In the genomic region with DNA sequence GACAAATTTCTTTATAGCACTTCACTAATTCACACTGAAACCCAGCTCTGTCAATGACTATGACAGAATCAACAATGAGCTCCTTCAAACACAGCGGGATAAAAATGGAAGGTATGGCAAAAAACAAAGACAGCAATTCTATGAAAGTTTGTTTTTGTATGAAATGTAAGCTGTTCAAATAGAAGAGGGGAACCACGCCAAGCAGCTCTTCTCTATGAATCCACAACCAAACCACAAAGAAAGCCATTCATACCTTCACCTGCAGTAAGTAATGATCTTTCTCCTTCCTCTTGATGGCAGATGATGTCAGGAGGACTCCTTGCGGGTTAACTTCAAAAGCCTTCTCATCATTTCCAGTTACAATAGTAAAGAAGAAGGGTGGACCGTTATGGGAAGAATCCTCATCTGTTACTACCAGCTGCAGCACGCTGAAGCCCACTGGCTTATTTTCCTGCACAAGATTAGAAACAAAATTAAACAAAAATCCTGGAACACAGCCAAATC, we compare ENCODE assay signal across 26 cellular contexts. TPM values are rescaled to one million over a fixed set of nuclear protein-coding genes. Genes with fewer than 3 reads are reported as not detected.
DNase-seq lines count a peak whose midpoint lies in the region; ATAC-seq, FAIRE-seq and TF ChIP-seq lines count a peak whose summit lies in the region.
"Had no signal": no experiment of that assay in that cellular context is flagged by ENCODE, and none has a peak within 500 bp of the region (broad histone marks: within the 10 kb centered on the region; RNA-seq: fewer than 3 reads in every experiment).

No MANE protein-coding gene starts in this region.

- H3K27ac ChIP-seq in HepG2 (ENCODE audit: extremely low read length, insufficient read depth, low read length): no peak overlapping the region
- no peak overlapping the region for H3K27ac ChIP-seq in right lobe of liver
- H3K27ac ChIP-seq in ascending aorta: no peak overlapping the region
- H3K27ac ChIP-seq: A549; BLaER1 treated with 17β-estradiol and CSF1 and Interleukin-3, amounts not matched to agents 10 nM and 100 nM; HL-60 had no signal

- ATAC-seq in HepG2: no peak
- no peak for ATAC-seq in right lobe of liver
- ATAC-seq: A549; CD8-positive, alpha-beta T cell had no signal

- H3K4me1 ChIP-seq in HepG2 (ENCODE audit: insufficient read depth, low read length): no peaks in the 10 kb centered on the region
- H3K4me1 ChIP-seq in right lobe of liver: no peaks in the 10 kb centered on the region
- no peaks in the 10 kb centered on the region for H3K4me1 ChIP-seq in ascending aorta

- DNase-seq in HepG2 (ENCODE audit: low spot score) (peak; percentile 59), right lobe of liver (no peak), NCI-H2029 treated with DMSO at 0.1 percent for 48 hours (lab: John Stamatoyannopoulos, UW) (peak; percentile 42), NCI-H748 treated with DMSO at 0.1 percent for 48 hours (lab: John Stamatoyannopoulos, UW) (peak; percentile 16), osteocyte (ENCODE audit: extremely low spot score, unreplicated experiment) (no peak), activated gamma-delta T cell treated with Interleukin-2 at 50 U/mL for 16 hours (no peak), ascending aorta (ENCODE audit: low spot score in 2 of 2) (no peak), DMS114 treated with DMSO at 0.1 percent for 48 hours (lab: John Stamatoyannopoulos, UW; ENCODE audit: unreplicated experiment) (no peak)
- DNase-seq: CD8-positive, alpha-beta T cell; DMS79 treated with DMSO at 0.1 percent for 48 hours; H9; IMR-90; NCI-H1694 treated with DMSO at 0.1 percent for 48 hours; NCI-H2227 treated with DMSO at 0.1 percent for 48 hours; NCI-H524 treated with DMSO at 0.1 percent for 48 hours; OCI-M1; SIG-M5; T-helper 1 cell; T-helper 9 cell had no signal

- peaks cover 43 to 92% of the 10 kb centered on the region in 2 experiments for H3K36me3 ChIP-seq in HepG2 (replicated peaks in 1 of 2; ENCODE audit: control insufficient read depth in 1 of 2, insufficient read depth in 2 of 2, low read length in 2 of 2)
- H3K36me3 ChIP-seq in right lobe of liver: peaks cover 0 to 57% (median 14%) of the 10 kb centered on the region in 4 donors
- H3K36me3 ChIP-seq in ascending aorta: peaks cover 24 to 87% of the 10 kb centered on the region in 2 donors

- POLR2A ChIA-PET in HepG2 (lab: Yijun Ruan, JAX): no interaction called here

- H3K4me3 ChIP-seq in HepG2 (replicated peaks in 1 of 3; ENCODE audit: insufficient read depth in 1 of 3, low read depth in 2 of 3, low read length in 3 of 3) (no peak overlapping the region), right lobe of liver (no peak overlapping the region), ascending aorta (no peak overlapping the region)
- H3K4me3 ChIP-seq: A549; BLaER1 treated with 17β-estradiol and CSF1 and Interleukin-3, amounts not matched to agents 10 nM and 100 nM had no signal

- H3K4me3 Mint-ChIP-seq in osteocyte (ENCODE audit: unreplicated experiment): no peak overlapping the region
- H3K4me3 Mint-ChIP-seq: CD8-positive, alpha-beta T cell; H9 had no signal

- TF ChIP-seq CTCF in HepG2 (CRISPR knock-in tag; IDR thresholded peaks at IDR 0.05) (no peak), right lobe of liver (IDR thresholded peaks at IDR 0.05) (no peak), osteocyte (IDR thresholded peaks at IDR 0.05) (no peak), ascending aorta (IDR thresholded peaks at IDR 0.05) (no peak)

- H3K4me2 ChIP-seq in HepG2 (ENCODE audit: low read depth, low read length): no peak overlapping the region
- H3K4me2 ChIP-seq: A549 had no signal

- peak overlapping the region; percentile 42 for H3K27ac Mint-ChIP-seq in osteocyte (ENCODE audit: unreplicated experiment)
- H3K27ac Mint-ChIP-seq: CD8-positive, alpha-beta T cell; H9 had no signal

- no peak overlapping the region for H3K9ac ChIP-seq in HepG2 (ENCODE audit: insufficient read depth, low read depth, low read length)
- H3K9ac ChIP-seq: BLaER1 treated with 17β-estradiol and CSF1 and Interleukin-3, amounts not matched to agents 10 nM and 100 nM had no signal

- H3K4me1 Mint-ChIP-seq in osteocyte (ENCODE audit: unreplicated experiment): peaks cover 14% of the 10 kb centered on the region
- H3K4me1 Mint-ChIP-seq: H9 had no signal

- H3K79me2 ChIP-seq in HepG2 (ENCODE audit: insufficient read depth, low read length): no peaks in the 10 kb centered on the region

- no peak overlapping the region for H2AFZ ChIP-seq in HepG2 (ENCODE audit: low read length)

- H3K9me3 Mint-ChIP-seq in osteocyte (ENCODE audit: unreplicated experiment): no peaks in the 10 kb centered on the region
- H3K9me3 Mint-ChIP-seq: CD8-positive, alpha-beta T cell; H9 had no signal

- CTCF ChIA-PET in HepG2 (lab: Yijun Ruan, JAX; ENCODE audit: low intra/inter-chr PET ratio, low total read pairs): no interaction called here

- BruUV-seq in HepG2 (replicated peaks; lab: Mats Ljungman, UMichigan): no TSS peak

- H3K9me3 ChIP-seq in HepG2 (ENCODE audit: low read length) (no peaks in the 10 kb centered on the region), right lobe of liver (no peaks in the 10 kb centered on the region), ascending aorta (no peaks in the 10 kb centered on the region)
- H3K9me3 ChIP-seq: A549; BLaER1 treated with 17β-estradiol and CSF1 and Interleukin-3, amounts not matched to agents 10 nM and 100 nM had no signal

- no peak for FAIRE-seq in HepG2 (lab: Jason Lieb, UNC)
- FAIRE-seq: A549 had no signal

- TF ChIP-seq EP300 in HepG2 (IDR thresholded peaks at IDR 0.05; ENCODE audit: low read depth in 2 of 2, low read length in 2 of 2) (no peak), HepG2 (CRISPR knock-in tag; IDR thresholded peaks at IDR 0.05; ENCODE audit: borderline replicate concordance) (no peak)

- in situ Hi-C loops in HepG2 (cut with HindIII; ENCODE audit: extremely low pct_ligation_motif_present, low pct_unique_long_range_greater_than_20kb): no loop called here

- no peaks in the 10 kb centered on the region for H4K20me1 ChIP-seq in HepG2 (ENCODE audit: insufficient read depth, low read length)

- TF ChIP-seq POLR2A in HepG2 (IDR thresholded peaks at IDR 0.05; ENCODE audit: insufficient read depth in 1 of 2, low read depth in 2 of 2, low read length in 2 of 2): no peak
- TF ChIP-seq POLR2A in right lobe of liver (IDR thresholded peaks at IDR 0.05): no peak

- no peaks in the 10 kb centered on the region for H3K27me3 Mint-ChIP-seq in osteocyte (ENCODE audit: unreplicated experiment)

- H3K27me3 ChIP-seq in HepG2 (ENCODE audit: control insufficient read depth in 1 of 2, insufficient read depth in 2 of 2, low read length in 2 of 2): no peaks in the 10 kb centered on the region
- H3K27me3 ChIP-seq in right lobe of liver: no peaks in the 10 kb centered on the region
- no peaks in the 10 kb centered on the region for H3K27me3 ChIP-seq in ascending aorta
- H3K27me3 ChIP-seq: BLaER1 treated with 17β-estradiol and CSF1 and Interleukin-3, amounts not matched to agents 10 nM and 100 nM had no signal

- peaks cover 81% of the 10 kb centered on the region for H3K36me3 Mint-ChIP-seq in osteocyte (ENCODE audit: unreplicated experiment)
- H3K36me3 Mint-ChIP-seq: CD8-positive, alpha-beta T cell had no signal

- intact Hi-C loops in HepG2 (cut with micrococcal nuclease; ENCODE audit: unreplicated experiment): loop anchor here (5.0 kb wide), 1 partner anchor 118 kb away; a partner anchor contains a TSS
- intact Hi-C loops in right lobe of liver (cut with DNase I): no loop called here
- intact Hi-C loops in ascending aorta (cut with DNase I): no loop called here

- no peak for TF ChIP-seq RAD21 in HepG2 (CRISPR knock-in tag; IDR thresholded peaks at IDR 0.05)

- 80% methylated on average over 5 of the region's 5 CpGs for WGBS in HepG2 (ENCODE audit: low lambda C conversion rate)
- 83% methylated on average over 4 of the region's 5 CpGs for WGBS in right lobe of liver (ENCODE audit: insufficient coverage, low coverage, low lambda C conversion rate, missing lambda C conversion rate)

TF ChIP-seq in HepG2, 621 proteins besides CTCF, POLR2A, EP300 and RAD21 (continues in another document):
- TF ChIP-seq MXI1 (IDR thresholded peaks at IDR 0.05; ENCODE audit: borderline replicate concordance, low read depth, low read length): no peak

RNA-seq across cellular contexts. Expression of a gene that starts 48.8 kb away (rescaled TPM):
- total RNA-seq in HepG2 (2016; rRNA removed; fragmentation: Illumina TruSeq; extraction: Trizol) (not detected in 2 replicates), right lobe of liver (under 1 TPM in 1 of 6 experiments, not detected in 5; 0.18 TPM), osteocyte (not detected in 2 replicates), ascending aorta (not detected)
- total RNA-seq in HepG2 (2016; cell fraction: cytosol; rRNA removed; fragmentation: Illumina TruSeq; extraction: Trizol; ENCODE audit: low read depth): not detected in 2 replicates
- total RNA-seq in HepG2 (2016; cell fraction: insoluble cytoplasmic fraction; rRNA removed; fragmentation: Illumina TruSeq; extraction: Trizol): not detected in 2 replicates
- total RNA-seq in HepG2 (2016; cell fraction: membrane; rRNA removed; fragmentation: Illumina TruSeq; extraction: Trizol): not detected in 2 replicates
- total RNA-seq in HepG2 (2016; cell fraction: nucleus; rRNA removed; fragmentation: Illumina TruSeq; extraction: Trizol): not detected in 2 replicates
- polyA plus RNA-seq in HepG2 (2011; rRNA removed): 0.08 TPM in 1 of 2 replicates, not detected in the other
- not detected in 2 replicates for polyA plus RNA-seq in HepG2 (2011; cell fraction: cytosol; rRNA removed)
- polyA plus RNA-seq in HepG2 (2011; cell fraction: nucleus; rRNA removed): not detected in 2 replicates
- polyA plus RNA-seq in HepG2 (2012): not detected in 2 replicates
- polyA plus RNA-seq in HepG2 (2016; cell fraction: cytosol; fragmentation: Illumina TruSeq; extraction: Trizol; ENCODE audit: low read depth): not detected in 2 replicates
- polyA plus RNA-seq in HepG2 (2016; cell fraction: insoluble cytoplasmic fraction; fragmentation: Illumina TruSeq; extraction: Trizol; ENCODE audit: low read depth): not detected in 2 replicates
- polyA plus RNA-seq in HepG2 (2016; cell fraction: membrane; fragmentation: Illumina TruSeq; extraction: Trizol; ENCODE audit: low read depth): not detected in 2 replicates
- not detected in 2 replicates for polyA plus RNA-seq in HepG2 (2016; cell fraction: nucleus; fragmentation: Illumina TruSeq; extraction: Trizol; ENCODE audit: insufficient read depth, low read depth)
- 0.40 TPM in 1 of 2 replicates, not detected in the other for polyA minus RNA-seq in HepG2 (2011; rRNA and poly(A)+ RNA removed; ENCODE audit: low replicate concordance)
- polyA minus RNA-seq in HepG2 (2011; cell fraction: cytosol; rRNA and poly(A)+ RNA removed): not detected in 2 replicates
- not detected in 2 replicates for polyA minus RNA-seq in HepG2 (2011; cell fraction: nucleus; rRNA and poly(A)+ RNA removed)
- total RNA-seq: CD8-positive, alpha-beta T cell; G401; HT1080; IMR-90; LHCN-M2; RPMI7951 had no signal
- polyA plus RNA-seq: IMR-90 had no signal

Comparison
In these comparisons a context has a peak if more than half of its experiments do, and no peak if none do; other contexts are left out.
1. DNase-seq: peak in HepG2 (single experiment), NCI-H2029 treated with DMSO at 0.1 percent for 48 hours (single experiment) and NCI-H748 treated with DMSO at 0.1 percent for 48 hours (single experiment); none in right lobe of liver (0 of 3), osteocyte (single experiment), activated gamma-delta T cell treated with Interleukin-2 at 50 U/mL for 16 hours (single experiment), ascending aorta (0 of 2) and DMS114 treated with DMSO at 0.1 percent for 48 hours (single experiment).